Comparison of ENCODE assay signal across 8 cellular contexts in the genomic region with DNA sequence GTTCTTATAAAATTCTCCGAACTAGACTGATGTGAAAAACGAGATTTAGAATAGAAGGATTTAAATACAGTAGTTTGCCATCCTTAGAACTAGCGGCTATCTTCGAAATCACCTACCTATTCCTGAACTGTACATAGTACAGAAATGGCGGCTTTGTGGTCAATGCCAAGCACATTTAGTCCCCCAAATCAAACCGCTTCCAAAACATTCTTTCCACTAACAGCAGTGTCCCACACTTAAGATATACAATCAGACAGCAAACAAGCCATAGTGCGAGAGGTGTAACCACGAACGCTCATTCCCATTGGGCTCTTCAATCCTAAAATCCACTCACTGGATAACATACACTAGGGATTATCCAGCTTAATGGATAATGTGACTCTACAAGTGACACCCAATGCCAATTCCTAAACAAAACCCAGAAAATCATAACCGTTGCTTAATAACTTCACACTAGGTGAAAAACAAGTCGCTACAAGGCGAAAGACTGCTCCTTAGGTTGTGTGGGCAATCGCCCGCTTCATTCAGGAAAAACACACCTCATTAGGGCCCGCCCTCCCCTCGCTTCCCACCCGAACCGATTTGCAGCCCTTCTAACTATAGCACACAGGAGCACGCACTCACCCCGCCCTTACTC. TPM values are rescaled to one million over a fixed set of nuclear protein-coding genes. Genes with fewer than 3 reads are reported as not detected.
DNase-seq lines count a peak whose midpoint lies in the region; ATAC-seq and TF ChIP-seq lines count a peak whose summit lies in the region.

No MANE protein-coding gene starts in this region.

- peaks cover 51% of the 10 kb centered on the region for H3K4me1 Mint-ChIP-seq in CD8-positive, alpha-beta T cell (ENCODE audit: low read depth)
- peaks cover 41% of the 10 kb centered on the region for H3K4me1 Mint-ChIP-seq in activated CD4-positive, alpha-beta memory T cell treated with anti-CD3 and anti-CD28 coated beads for 36 hours (ENCODE audit: low read depth)

- DNase-seq in CD8-positive, alpha-beta T cell, result no peak
- no peak for DNase-seq in Jurkat, Clone E6-1 (ENCODE audit: low read depth, low spot score)
- DNase-seq in activated CD4-positive, alpha-beta memory T cell treated with anti-CD3 and anti-CD28 coated beads for 36 hours, result peak; percentile 18
- DNase-seq in psoas muscle (no peak), NK-92 (lab: John Stamatoyannopoulos, UW; ENCODE audit: unreplicated experiment) (no peak), islet precursor cell (no peak)
- no peak for DNase-seq in activated CD8-positive, alpha-beta memory T cell treated with anti-CD3 and anti-CD28 coated beads, Interleukin-2, amount 50 U/mL, for 48 hours

- H3K36me3 ChIP-seq in CD8-positive, alpha-beta T cell (ENCODE audit: insufficient read depth, low read length), result no peaks in the 10 kb centered on the region
- H3K36me3 ChIP-seq in gastroesophageal sphincter, result peaks cover 0 to 8% of the 10 kb centered on the region in 2 donors
- H3K36me3 ChIP-seq in psoas muscle (ENCODE audit: insufficient read depth in 1 of 2, low read depth in 1 of 2), result peaks cover 0 to 5% of the 10 kb centered on the region in 2 donors

- no peaks in the 10 kb centered on the region for H3K9me3 Mint-ChIP-seq in CD8-positive, alpha-beta T cell
- H3K9me3 Mint-ChIP-seq in activated CD4-positive, alpha-beta memory T cell treated with anti-CD3 and anti-CD28 coated beads for 36 hours, result peaks cover 2% of the 10 kb centered on the region

- peak overlapping the region; percentile 84 for H3K4me3 ChIP-seq in CD8-positive, alpha-beta T cell (ENCODE audit: low read depth, low read length)
- H3K4me3 ChIP-seq in Jurkat, Clone E6-1 (ENCODE audit: low read length), result peak overlapping the region; percentile 90
- peak overlapping the region; percentile 74 to 81 for H3K4me3 ChIP-seq in gastroesophageal sphincter
- H3K4me3 ChIP-seq in psoas muscle, result peak overlapping the region; percentile 87

- TF ChIP-seq CTCF in CD8-positive, alpha-beta T cell (IDR thresholded peaks at IDR 0.05), result no peak
- TF ChIP-seq CTCF in gastroesophageal sphincter (IDR thresholded peaks at IDR 0.05), result peak in 2 of 4 experiments; percentile 2 to 3
- TF ChIP-seq CTCF in psoas muscle (IDR thresholded peaks at IDR 0.05), result no peak

- CTCF ChIA-PET in CD8-positive, alpha-beta T cell (lab: Charles Lee), result no interaction called here
- CTCF ChIA-PET in activated CD4-positive, alpha-beta memory T cell treated with anti-CD3 and anti-CD28 coated beads for 36 hours (lab: Charles Lee), result no interaction called here

- H3K9me3 ChIP-seq in CD8-positive, alpha-beta T cell (ENCODE audit: low read length), result no peaks in the 10 kb centered on the region
- no peaks in the 10 kb centered on the region for H3K9me3 ChIP-seq in gastroesophageal sphincter
- no peaks in the 10 kb centered on the region for H3K9me3 ChIP-seq in psoas muscle

- TF ChIP-seq POLR2A in gastroesophageal sphincter (IDR thresholded peaks at IDR 0.05), result no peak

- POLR2A ChIA-PET in CD8-positive, alpha-beta T cell (lab: Charles Lee), result interaction anchor here (1.0 to 2.7 kb wide), 2 partner anchors 66 to 110 kb away, joined by 3 to 16 read pairs; no protein-coding TSS in a partner anchor
- POLR2A ChIA-PET in activated CD4-positive, alpha-beta memory T cell treated with anti-CD3 and anti-CD28 coated beads for 36 hours (lab: Charles Lee), result no interaction called here

- no peak for TF ChIP-seq EP300 in gastroesophageal sphincter (IDR thresholded peaks at IDR 0.05)

- peaks cover 29% of the 10 kb centered on the region for H3K36me3 Mint-ChIP-seq in CD8-positive, alpha-beta T cell
- H3K36me3 Mint-ChIP-seq in activated CD4-positive, alpha-beta memory T cell treated with anti-CD3 and anti-CD28 coated beads for 36 hours, result peaks cover 17% of the 10 kb centered on the region

- intact Hi-C loops in CD8-positive, alpha-beta T cell (cut with DNase I, micrococcal nuclease), result loop anchor here (1.0 to 10.0 kb wide), 10 partner anchors 15 to 711 kb away; a partner anchor contains a TSS
- intact Hi-C loops in activated CD4-positive, alpha-beta memory T cell treated with anti-CD3 and anti-CD28 coated beads for 36 hours (cut with micrococcal nuclease), result loop anchor here (1.0 to 10.0 kb wide), 7 partner anchors 44 to 1169 kb away; a partner anchor contains a TSS
- intact Hi-C loops in psoas muscle (cut with DNase I), result loop anchor here (2.0 to 5.0 kb wide), 4 partner anchors 64 to 227 kb away; a partner anchor contains a TSS

- no peaks in the 10 kb centered on the region for H3K27me3 ChIP-seq in CD8-positive, alpha-beta T cell (ENCODE audit: insufficient read depth, low read length)
- H3K27me3 ChIP-seq in gastroesophageal sphincter (no peaks in the 10 kb centered on the region), psoas muscle (ENCODE audit: insufficient read depth in 3 of 3, low read length in 2 of 3) (no peaks in the 10 kb centered on the region)

- peak overlapping the region; percentile 92 for H3K27ac Mint-ChIP-seq in CD8-positive, alpha-beta T cell
- H3K27ac Mint-ChIP-seq in activated CD4-positive, alpha-beta memory T cell treated with anti-CD3 and anti-CD28 coated beads for 36 hours, result peak overlapping the region; percentile 99

- 0% methylated on average over 8 to 17 of the region's 20 CpGs for WGBS in gastroesophageal sphincter (ENCODE audit: low coverage in 1 of 2), 2 donors
- WGBS in psoas muscle, 3 donors, result 0 to 1% (median 0%) methylated on average over 20 of the region's 20 CpGs

- no peaks in the 10 kb centered on the region for H3K27me3 Mint-ChIP-seq in CD8-positive, alpha-beta T cell (ENCODE audit: low read depth)
- peaks cover 3% of the 10 kb centered on the region for H3K27me3 Mint-ChIP-seq in activated CD4-positive, alpha-beta memory T cell treated with anti-CD3 and anti-CD28 coated beads for 36 hours

- ATAC-seq in CD8-positive, alpha-beta T cell, result no peak
- ATAC-seq in gastroesophageal sphincter, result no peak
- no peak for ATAC-seq in psoas muscle

- peak overlapping the region; percentile 92 for H3K4me3 Mint-ChIP-seq in CD8-positive, alpha-beta T cell
- H3K4me3 Mint-ChIP-seq in activated CD4-positive, alpha-beta memory T cell treated with anti-CD3 and anti-CD28 coated beads for 36 hours, result peak overlapping the region; percentile 97

- H3K27ac ChIP-seq in CD8-positive, alpha-beta T cell (ENCODE audit: low read depth, low read length), result peak overlapping the region; percentile 83
- peak overlapping the region; percentile 84 to 98 (median 96) for H3K27ac ChIP-seq in gastroesophageal sphincter
- H3K27ac ChIP-seq in psoas muscle, result peak overlapping the region; percentile 97

- peaks cover 28% of the 10 kb centered on the region for H3K4me1 ChIP-seq in CD8-positive, alpha-beta T cell (ENCODE audit: insufficient read depth, low read length)
- peaks cover 0 to 49% (median 12%) of the 10 kb centered on the region in 3 donors for H3K4me1 ChIP-seq in gastroesophageal sphincter
- H3K4me1 ChIP-seq in psoas muscle, result peaks cover 31% of the 10 kb centered on the region

RNA-seq across cellular contexts. Expression of a gene that starts 2.0 kb away (rescaled TPM):
- total RNA-seq in CD8-positive, alpha-beta T cell, result 10 to 100 TPM; 96.6 TPM
- 187 TPM for polyA plus RNA-seq in Jurkat, Clone E6-1 (2012; ENCODE audit: insufficient read depth, insufficient read length)
- total RNA-seq in activated CD4-positive, alpha-beta memory T cell treated with anti-CD3 and anti-CD28 coated beads for 36 hours, result 100 to 1,000 TPM; 191 to 198 TPM
- total RNA-seq in gastroesophageal sphincter, result 100 to 1,000 TPM in 1 of 4 donors, 10 to 100 TPM in 3; 66.5 to 102 (median 72.1) TPM
- total RNA-seq in psoas muscle, result 100 to 1,000 TPM in 1 of 4 donors, 10 to 100 TPM in 3; 57.9 to 108 (median 63.1) TPM
- polyA plus RNA-seq in psoas muscle, result 10 to 100 TPM; 33.5 to 73.9 (median 33.8) TPM
